18 cellular contexts compared by ENCODE assay signal in the genomic region with DNA sequence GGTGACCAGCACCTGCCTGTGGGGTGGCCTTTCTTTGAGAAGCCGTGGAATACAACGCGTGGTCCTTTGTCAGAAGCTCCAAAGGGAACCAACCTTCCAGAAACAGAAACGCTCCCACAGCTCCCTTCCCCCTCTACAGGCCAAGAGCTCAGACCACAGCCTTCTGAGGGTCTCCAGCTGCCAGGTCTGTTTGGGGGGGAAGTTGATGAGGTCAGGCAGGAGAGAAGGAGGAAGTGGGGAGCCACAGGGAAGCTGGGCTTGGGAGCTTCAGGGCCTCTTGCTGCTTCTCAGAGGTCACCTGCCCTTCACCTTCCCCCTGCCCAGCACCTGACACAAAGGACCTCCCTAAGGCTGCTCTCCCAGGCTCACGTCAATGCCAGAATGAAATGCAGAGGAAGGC.
"Had no signal": no experiment of that assay in that cellular context is flagged by ENCODE, and none has a peak within 500 bp of the region (broad histone marks: within the 10 kb centered on the region; RNA-seq: fewer than 3 reads in every experiment).

No MANE protein-coding gene starts in this region.

- H3K27ac ChIP-seq: colonic mucosa, heart left ventricle, left ventricle myocardium inferior, ovary, stomach, thoracic aorta, uterus had no signal

- H3K4me1 ChIP-seq: colonic mucosa, uterus had no signal

- H3K27me3 ChIP-seq: colonic mucosa, heart left ventricle, ovary, stomach, uterus had no signal

- H3K36me3 ChIP-seq: colonic mucosa, heart left ventricle, left ventricle myocardium inferior, ovary, stomach, thoracic aorta, uterus had no signal

- H3K9me3 ChIP-seq: colonic mucosa, heart left ventricle, left ventricle myocardium inferior, ovary, stomach, thoracic aorta, uterus had no signal

- DNase-seq: activated CD4-positive, alpha-beta T cell treated with anti-CD3 and anti-CD28 coated beads for 1 hour; activated CD4-positive, alpha-beta T cell treated with anti-CD3 and anti-CD28 coated beads, Interleukin-2, amount 50 U/mL, for 48 hours; activated CD8-positive, alpha-beta memory T cell treated with anti-CD3 and anti-CD28 coated beads, Interleukin-2, amount 10 ng/mL, durations not matched to agents 7 days and 5 days; activated effector memory CD4-positive, alpha-beta T cell treated with Interleukin-2 at 50 U/mL for 16 hours; activated T-cell treated with anti-CD3 and anti-CD28 coated beads, Interleukin-2, amount 50 U/mL, for 24 hours; caudate nucleus; colonic mucosa; effector CD4-positive, alpha-beta T cell; heart left ventricle; left ventricle myocardium inferior; mesenchymal stem cell; ovary; stimulated activated CD4-positive, alpha-beta T cell treated with anti-CD3 and anti-CD28 coated beads, Interleukin-4, amount 100 ng/mL, for 1 hour; stomach; uterus had no signal

- ATAC-seq: activated CD8-positive, alpha-beta memory T cell treated with anti-CD3 and anti-CD28 coated beads, Interleukin-2, amount 10 ng/mL, durations not matched to agents 7 days and 5 days had no signal

- H3K9me3 Mint-ChIP-seq: activated naive CD4-positive, alpha-beta T cell treated with anti-CD3 and anti-CD28 coated beads, Interleukin-2, amount 50 U/mL, for 24 hours; activated T-cell treated with anti-CD3 and anti-CD28 coated beads, Interleukin-2, amount 50 U/mL, for 24 hours; nephron had no signal

- H3K27ac Mint-ChIP-seq: activated CD8-positive, alpha-beta memory T cell treated with anti-CD3 and anti-CD28 coated beads, Interleukin-2, amount 10 ng/mL, durations not matched to agents 7 days and 5 days; activated naive CD4-positive, alpha-beta T cell treated with anti-CD3 and anti-CD28 coated beads, Interleukin-2, amount 50 U/mL, for 24 hours; activated T-cell treated with anti-CD3 and anti-CD28 coated beads, Interleukin-2, amount 50 U/mL, for 24 hours; nephron had no signal

- H3K4me3 ChIP-seq: colonic mucosa, heart left ventricle, left ventricle myocardium inferior, ovary, stomach, thoracic aorta, uterus had no signal

- H3K27me3 Mint-ChIP-seq: activated CD8-positive, alpha-beta memory T cell treated with anti-CD3 and anti-CD28 coated beads, Interleukin-2, amount 10 ng/mL, durations not matched to agents 7 days and 5 days; activated naive CD4-positive, alpha-beta T cell treated with anti-CD3 and anti-CD28 coated beads, Interleukin-2, amount 50 U/mL, for 24 hours; activated T-cell treated with anti-CD3 and anti-CD28 coated beads, Interleukin-2, amount 50 U/mL, for 24 hours had no signal

- H3K4me3 Mint-ChIP-seq: activated CD8-positive, alpha-beta memory T cell treated with anti-CD3 and anti-CD28 coated beads, Interleukin-2, amount 10 ng/mL, durations not matched to agents 7 days and 5 days; activated naive CD4-positive, alpha-beta T cell treated with anti-CD3 and anti-CD28 coated beads, Interleukin-2, amount 50 U/mL, for 24 hours; activated T-cell treated with anti-CD3 and anti-CD28 coated beads, Interleukin-2, amount 50 U/mL, for 24 hours; nephron had no signal
